8 cellular contexts compared by ENCODE assay signal in genomic region chr17:81386646-81387234, GRCh38. TPM values are rescaled to one million over a fixed set of nuclear protein-coding genes. Genes with fewer than 3 reads are reported as not detected.
DNase-seq lines count a peak whose midpoint lies in the region; ATAC-seq and TF ChIP-seq lines count a peak whose summit lies in the region.

No MANE protein-coding gene starts in this region.

- WGBS in psoas muscle, 3 donors, result 0 to 1% (median 0%) methylated on average over 12 to 82 of the region's 82 CpGs

- DNase-seq in NCI-H748 (lab: John Stamatoyannopoulos, UW; ENCODE audit: unreplicated experiment) (peak; percentile 52), NCI-H748 treated with DMSO at 0.1 percent for 48 hours (lab: John Stamatoyannopoulos, UW) (no peak), left ventricle myocardium inferior (peak; percentile 61), psoas muscle (peak; percentile 69 to 83), NCI-H2196 treated with DMSO at 0.1 percent for 48 hours (lab: John Stamatoyannopoulos, UW; ENCODE audit: unreplicated experiment) (no peak)
- no peak for DNase-seq in activated T-helper 2 cell treated with anti-CD3 and anti-CD28 coated beads, Interferon-gamma antibody, Interleukin-2, Interleukin-4, amounts not matched to agents 10 μg/mL and 5 μg/mL and 100 μg/mL, durations not matched to agents 14 hours and 24 hours and 36 hours (ENCODE audit: low spot score)

- H3K4me3 ChIP-seq in left ventricle myocardium inferior, result peak overlapping the region; percentile 79
- peak overlapping the region; percentile 95 for H3K4me3 ChIP-seq in psoas muscle

- peaks cover 40% of the 10 kb centered on the region for H3K27me3 Mint-ChIP-seq in activated T-helper 2 cell treated with anti-CD3 and anti-CD28 coated beads, Interferon-gamma antibody, Interleukin-2, Interleukin-4, amounts not matched to agents 10 μg/mL and 5 μg/mL and 100 μg/mL, durations not matched to agents 14 hours and 24 hours and 36 hours (ENCODE audit: low read depth)

- H3K4me1 ChIP-seq in left ventricle myocardium inferior (peaks cover 60% of the 10 kb centered on the region), psoas muscle (peaks cover 27% of the 10 kb centered on the region)

- peak overlapping the region; percentile 46 for H3K27ac Mint-ChIP-seq in activated T-helper 2 cell treated with anti-CD3 and anti-CD28 coated beads, Interferon-gamma antibody, Interleukin-2, Interleukin-4, amounts not matched to agents 10 μg/mL and 5 μg/mL and 100 μg/mL, durations not matched to agents 14 hours and 24 hours and 36 hours

- H3K36me3 ChIP-seq in left ventricle myocardium inferior (no peaks in the 10 kb centered on the region), psoas muscle (ENCODE audit: insufficient read depth in 1 of 2, low read depth in 1 of 2) (no peaks in the 10 kb centered on the region)

- peak; percentile 44 to 65 (median 48) for ATAC-seq in psoas muscle
- ATAC-seq in HG02610 (IDR thresholded peaks at IDR 0.05; ENCODE audit: unreplicated experiment), result no peak
- ATAC-seq in GM19395 (IDR thresholded peaks at IDR 0.05; ENCODE audit: unreplicated experiment), result no peak

- intact Hi-C loops in activated T-helper 2 cell treated with anti-CD3 and anti-CD28 coated beads, Interferon-gamma antibody, Interleukin-2, Interleukin-4, amounts not matched to agents 10 μg/mL and 5 μg/mL and 100 μg/mL, durations not matched to agents 14 hours and 24 hours and 36 hours (cut with micrococcal nuclease), result loop anchor here (5.0 kb wide), 1 partner anchor 96 kb away; no protein-coding TSS in a partner anchor
- intact Hi-C loops in left ventricle myocardium inferior (cut with micrococcal nuclease) (loop anchor here (5.0 kb wide), 1 partner anchor 96 kb away; no protein-coding TSS in a partner anchor), psoas muscle (cut with DNase I) (loop anchor here (1.0 to 5.0 kb wide), 3 partner anchors 39 to 79 kb away; no protein-coding TSS in a partner anchor)

- H3K9me3 Mint-ChIP-seq in activated T-helper 2 cell treated with anti-CD3 and anti-CD28 coated beads, Interferon-gamma antibody, Interleukin-2, Interleukin-4, amounts not matched to agents 10 μg/mL and 5 μg/mL and 100 μg/mL, durations not matched to agents 14 hours and 24 hours and 36 hours, result no peaks in the 10 kb centered on the region

- H3K27ac ChIP-seq in left ventricle myocardium inferior (replicated peaks) (peak overlapping the region; percentile 97), psoas muscle (peak overlapping the region; percentile 99)

- no peaks in the 10 kb centered on the region for H3K36me3 Mint-ChIP-seq in activated T-helper 2 cell treated with anti-CD3 and anti-CD28 coated beads, Interferon-gamma antibody, Interleukin-2, Interleukin-4, amounts not matched to agents 10 μg/mL and 5 μg/mL and 100 μg/mL, durations not matched to agents 14 hours and 24 hours and 36 hours (ENCODE audit: low read depth)

- no peaks in the 10 kb centered on the region for H3K9me3 ChIP-seq in left ventricle myocardium inferior (replicated peaks)
- H3K9me3 ChIP-seq in psoas muscle, result no peaks in the 10 kb centered on the region

- TF ChIP-seq CTCF in left ventricle myocardium inferior (IDR thresholded peaks at IDR 0.05; ENCODE audit: borderline replicate concordance) (peak; percentile 20), psoas muscle (IDR thresholded peaks at IDR 0.05) (no peak)

- H3K4me1 Mint-ChIP-seq in activated T-helper 2 cell treated with anti-CD3 and anti-CD28 coated beads, Interferon-gamma antibody, Interleukin-2, Interleukin-4, amounts not matched to agents 10 μg/mL and 5 μg/mL and 100 μg/mL, durations not matched to agents 14 hours and 24 hours and 36 hours (ENCODE audit: low read depth), result peaks cover 6% of the 10 kb centered on the region

- peak overlapping the region; percentile 73 for H3K4me3 Mint-ChIP-seq in activated T-helper 2 cell treated with anti-CD3 and anti-CD28 coated beads, Interferon-gamma antibody, Interleukin-2, Interleukin-4, amounts not matched to agents 10 μg/mL and 5 μg/mL and 100 μg/mL, durations not matched to agents 14 hours and 24 hours and 36 hours (ENCODE audit: low read depth)

- no peaks in the 10 kb centered on the region for H3K27me3 ChIP-seq in left ventricle myocardium inferior (ENCODE audit: low read depth)
- H3K27me3 ChIP-seq in psoas muscle (ENCODE audit: insufficient read depth in 3 of 3, low read length in 2 of 3), result no peaks in the 10 kb centered on the region

RNA-seq across cellular contexts. Expression of gene BAHCC1, which starts 8.5 kb away (rescaled TPM):
- total RNA-seq in activated T-helper 2 cell treated with anti-CD3 and anti-CD28 coated beads, Interferon-gamma antibody, Interleukin-2, Interleukin-4, amounts not matched to agents 10 μg/mL and 5 μg/mL and 100 μg/mL, durations not matched to agents 14 hours and 24 hours and 36 hours, result 0.90 and 0.91 TPM in 2 replicates
- total RNA-seq in left ventricle myocardium inferior (7.3 TPM), psoas muscle (10 to 100 TPM in 1 of 4 donors, 1 to 10 TPM in 3; 6.0 to 10.7 (median 7.7) TPM)
- polyA plus RNA-seq in psoas muscle, result 1 to 10 TPM; 2.8 to 6.6 (median 4.1) TPM

Comparison
In these comparisons a context has a peak if more than half of its experiments do, and no peak if none do; other contexts are left out.
1. DNase-seq: peak in NCI-H748 (single experiment), left ventricle myocardium inferior (single experiment) and psoas muscle (2 of 2); none in NCI-H748 treated with DMSO at 0.1 percent for 48 hours (single experiment), activated T-helper 2 cell treated with anti-CD3 and anti-CD28 coated beads, Interferon-gamma antibody, Interleukin-2, Interleukin-4, amounts not matched to agents 10 μg/mL and 5 μg/mL and 100 μg/mL, durations not matched to agents 14 hours and 24 hours and 36 hours (single experiment) and NCI-H2196 treated with DMSO at 0.1 percent for 48 hours (single experiment).
2. ATAC-seq: peak in psoas muscle (4 of 4); none in HG02610 (single experiment) and GM19395 (single experiment).